In the genomic region with DNA sequence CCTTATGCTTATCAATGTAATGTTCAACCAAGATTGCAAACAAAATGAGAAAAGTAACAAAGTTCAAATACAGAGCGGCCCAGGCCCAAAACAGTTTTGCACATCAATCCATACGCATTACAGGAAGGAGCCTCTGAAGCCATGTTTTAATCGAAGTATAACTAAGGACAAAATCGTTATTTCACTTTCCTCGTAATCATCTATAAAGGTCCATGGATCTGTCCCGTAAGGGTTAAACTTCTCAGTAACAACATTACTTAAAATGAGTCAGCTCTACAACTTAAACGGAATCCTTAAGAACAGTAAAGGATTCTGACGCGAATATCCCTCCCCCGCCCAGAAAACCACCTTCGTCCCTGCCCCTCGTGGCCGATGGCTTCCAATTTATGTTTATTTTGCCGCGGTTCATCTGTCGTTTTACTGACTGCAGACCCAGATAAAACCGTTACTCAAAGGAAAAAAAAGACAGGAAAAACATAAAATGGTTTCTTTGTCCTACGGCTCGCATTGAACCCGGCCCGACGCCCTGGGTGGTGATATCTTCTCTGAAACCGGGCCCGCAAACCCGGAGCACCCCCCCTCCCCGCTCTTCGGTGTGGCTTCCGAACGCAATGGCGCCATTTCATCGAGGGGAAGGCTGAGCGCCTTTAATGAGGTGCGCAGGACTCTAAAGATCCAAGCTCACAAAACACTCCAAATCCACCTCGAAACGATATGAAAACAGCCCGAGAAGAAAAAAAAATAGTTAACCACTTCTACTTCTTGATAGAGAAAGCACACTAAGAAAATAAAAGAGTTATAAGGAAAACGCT, we compare ENCODE assay signal across 8 cellular contexts. TPM values are rescaled to one million over a fixed set of nuclear protein-coding genes. Genes with fewer than 3 reads are reported as not detected.
DNase-seq lines count a peak whose midpoint lies in the region; ATAC-seq and TF ChIP-seq lines count a peak whose summit lies in the region.

No MANE protein-coding gene starts in this region.

- CTCF ChIA-PET in PC-3 (lab: Charles Lee) = interaction anchor here (0.5 kb wide), 1 partner anchor 86 kb away, joined by 3 read pairs; no protein-coding TSS in a partner anchor

- no peaks in the 10 kb centered on the region for H3K9me3 ChIP-seq in PC-3 (ENCODE audit: low read length)
- H3K9me3 ChIP-seq in testis = no peaks in the 10 kb centered on the region

- peaks cover 72% of the 10 kb centered on the region for H4K20me1 ChIP-seq in PC-3 (ENCODE audit: low read length)

- H3F3A ChIP-seq in PC-3 (ENCODE audit: low read length, unreplicated experiment) = peaks cover 21% of the 10 kb centered on the region

- peak overlapping the region; percentile 78 for H3K27ac ChIP-seq in PC-3 (ENCODE audit: low read length)
- H3K27ac ChIP-seq in testis = peak overlapping the region; percentile 100

- peak; percentile 74 to 76 for DNase-seq in NCI-H2081 (lab: John Stamatoyannopoulos, UW)
- no peak for DNase-seq in NCI-H2081 treated with DMSO at 0.1 percent for 48 hours (lab: John Stamatoyannopoulos, UW)
- no peak for DNase-seq in PC-3
- DNase-seq in activated gamma-delta T cell (lab: John Stamatoyannopoulos, UW) = peak; percentile 23
- DNase-seq in foreskin melanocyte = peak; percentile 63
- peak in 47 of 56 donors; percentile 15 to 83 (median 53) for DNase-seq in nucleus accumbens (lab: John Stamatoyannopoulos, UW)
- DNase-seq in testis = peak; percentile 78
- no peak for DNase-seq in T1000 (lab: John Stamatoyannopoulos, UW)

- H3K36me3 ChIP-seq in PC-3 (ENCODE audit: low read depth, low read length) (peaks cover 59% of the 10 kb centered on the region), testis (ENCODE audit: low read depth, missing control alignments) (no peaks in the 10 kb centered on the region)

- POLR2A ChIA-PET in PC-3 (lab: Charles Lee; ENCODE audit: unreplicated experiment) = interaction anchor here (0.6 to 0.7 kb wide), 4 partner anchors 56 to 976 kb away, joined by 3 to 9 read pairs (median 4); no protein-coding TSS in a partner anchor

- TF ChIP-seq POLR2A in testis (IDR thresholded peaks at IDR 0.05) = no peak

- H3K4me1 ChIP-seq in PC-3 (ENCODE audit: insufficient read depth, low read length) (peaks cover 25% of the 10 kb centered on the region), testis (peaks cover 14% of the 10 kb centered on the region)

- ATAC-seq in PC-3 = no peak

- H3K9ac ChIP-seq in PC-3 (ENCODE audit: low read length) = peak overlapping the region; percentile 96

- TF ChIP-seq CTCF in PC-3 (conservative IDR thresholded peaks at IDR 0.05; ENCODE audit: low read depth, low read length) (no peak), testis (IDR thresholded peaks at IDR 0.05) (peak in 1 of 3 experiments; percentile 4)

- 0% methylated on average over 37 of the region's 37 CpGs for WGBS in testis, 2 donors

- H3K9me2 ChIP-seq in PC-3 (replicated peaks; ENCODE audit: low read length) = no peaks in the 10 kb centered on the region

- H3K27me3 ChIP-seq in PC-3 (ENCODE audit: low read length) (no peaks in the 10 kb centered on the region), testis (no peaks in the 10 kb centered on the region)

- no TSS peak for BruUV-seq in PC-3 (replicated peaks; lab: Mats Ljungman, UMichigan)

- H3K4me3 ChIP-seq in PC-3 (ENCODE audit: low read length) (peak overlapping the region; percentile 99), testis (peak overlapping the region; percentile 97 to 99)

- H3K79me2 ChIP-seq in PC-3 (ENCODE audit: low read length) = peaks cover 91% of the 10 kb centered on the region

- no peak overlapping the region for H2AFZ ChIP-seq in PC-3 (ENCODE audit: low read length)

- intact Hi-C loops in PC-3 (cut with micrococcal nuclease) (loop anchor here (2.0 to 5.0 kb wide), 3 partner anchors 93 to 968 kb away; a partner anchor contains a TSS), testis (cut with DNase I; ENCODE audit: low total_unique reads) (no loop called here)

- peak overlapping the region; percentile 82 for H3K4me2 ChIP-seq in PC-3 (ENCODE audit: low read length)

RNA-seq across cellular contexts. Expression of a gene that starts 1.0 kb away (rescaled TPM):
- total RNA-seq in PC-3 (2014; rRNA removed) (304 and 457 TPM in 2 replicates), testis (100 to 1,000 TPM; 343 to 372 TPM)
- polyA plus RNA-seq in testis (ENCODE audit: insufficient read depth, low read depth, low replicate concordance) = 659 TPM

RNA-seq across cellular contexts. Expression of a gene that starts 2.0 kb away (rescaled TPM):
- total RNA-seq in PC-3 (2014; rRNA removed) = 126 and 132 TPM in 2 replicates
- 100 to 1,000 TPM in 1 of 2 donors, 10 to 100 TPM in 1; 95.7 to 116 TPM for total RNA-seq in testis
- polyA plus RNA-seq in testis (ENCODE audit: insufficient read depth, low read depth, low replicate concordance) = 137 TPM

RNA-seq across cellular contexts. Expression of a gene that starts 47.5 kb away (rescaled TPM):
- total RNA-seq in PC-3 (2014; rRNA removed) = 40.0 and 45.2 TPM in 2 replicates
- total RNA-seq in testis = 1 to 10 TPM; 3.3 to 4.2 TPM
- 4.2 TPM for polyA plus RNA-seq in testis (ENCODE audit: insufficient read depth, low read depth, low replicate concordance)

Comparison
In these comparisons a context has a peak if more than half of its experiments do, and no peak if none do; other contexts are left out.
1. DNase-seq: peak in NCI-H2081 (2 of 2), activated gamma-delta T cell (single experiment), foreskin melanocyte (single experiment), nucleus accumbens (47 of 56) and testis (single experiment); none in NCI-H2081 treated with DMSO at 0.1 percent for 48 hours (single experiment), PC-3 (single experiment) and T1000 (single experiment).